Comparison of ENCODE assay signal across 20 cellular contexts in the genomic region with DNA sequence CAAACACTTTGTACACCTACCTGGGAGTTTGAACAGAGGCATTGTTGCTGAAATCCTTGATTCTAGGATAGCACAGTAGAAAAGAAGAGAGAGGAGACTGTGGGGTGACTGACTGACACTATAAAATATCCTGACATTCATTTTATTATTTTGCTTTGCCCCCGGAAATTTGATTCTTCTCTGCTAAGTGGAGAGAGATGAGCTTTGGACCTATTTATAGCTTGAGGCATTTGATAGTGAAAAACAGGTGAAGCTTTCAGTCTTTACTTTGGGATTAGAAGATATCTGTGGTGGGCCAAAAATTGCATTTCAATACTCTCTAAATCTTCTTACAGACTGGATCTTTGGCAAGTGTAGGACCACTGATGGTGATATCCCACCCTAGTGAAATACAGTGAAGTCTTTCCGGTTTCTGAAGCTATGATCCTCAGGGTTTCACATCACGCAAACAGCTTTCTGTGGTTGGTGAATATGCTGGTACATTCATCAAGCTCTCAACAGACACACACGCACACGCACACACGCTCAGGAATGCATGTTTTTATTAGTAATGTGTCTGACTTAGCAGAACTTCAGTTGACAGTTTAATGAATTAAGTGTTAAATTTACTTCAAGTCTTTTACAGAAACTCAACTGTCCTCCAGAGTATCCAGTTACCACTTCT. TPM values are rescaled to one million over a fixed set of nuclear protein-coding genes. Genes with fewer than 3 reads are reported as not detected.
DNase-seq lines count a peak whose midpoint lies in the region; ATAC-seq and TF ChIP-seq lines count a peak whose summit lies in the region.
"Had no signal": no experiment of that assay in that cellular context is flagged by ENCODE, and none has a peak within 500 bp of the region (broad histone marks: within the 10 kb centered on the region; RNA-seq: fewer than 3 reads in every experiment).

TSS of gene AMPD1 (minus strand) at position 117 of the 664 bp plus-strand sequence. CDS start at position 42, 75 bp downstream.

- intact Hi-C loops in left ventricle myocardium inferior (cut with micrococcal nuclease), result no loop called here

- no peaks in the 10 kb centered on the region for H3K36me3 ChIP-seq in SJCRH30
- peaks cover 0 to 11% (median 3%) of the 10 kb centered on the region in 3 donors for H3K36me3 ChIP-seq in skeletal muscle tissue (ENCODE audit: control insufficient read depth in 3 of 3, insufficient read depth in 3 of 3, low read length in 3 of 3)
- H3K36me3 ChIP-seq in left ventricle myocardium inferior, result no peaks in the 10 kb centered on the region
- H3K36me3 ChIP-seq: neutrophil had no signal

- H3K9me3 ChIP-seq in SJCRH30 (replicated peaks), result no peaks in the 10 kb centered on the region
- no peaks in the 10 kb centered on the region for H3K9me3 ChIP-seq in skeletal muscle tissue (ENCODE audit: control insufficient read depth in 3 of 3, low read length in 3 of 3)
- H3K9me3 ChIP-seq in left ventricle myocardium inferior (replicated peaks), result no peaks in the 10 kb centered on the region
- H3K9me3 ChIP-seq: neutrophil had no signal

- no peak within 1 kb of the TSS for H3K27ac ChIP-seq in SJCRH30
- H3K27ac ChIP-seq in skeletal muscle tissue (ENCODE audit: low read depth, low read length), result peak within 1 kb of the TSS; percentile 95
- no peak within 1 kb of the TSS for H3K27ac ChIP-seq in left ventricle myocardium inferior (replicated peaks)
- H3K27ac ChIP-seq: neutrophil, skin epidermis had no signal

- no peaks in the 10 kb centered on the region for H3K27me3 ChIP-seq in SJCRH30
- H3K27me3 ChIP-seq in skeletal muscle tissue (ENCODE audit: control insufficient read depth in 3 of 3, insufficient read depth in 3 of 3, low read length in 3 of 3), result no peaks in the 10 kb centered on the region
- no peaks in the 10 kb centered on the region for H3K27me3 ChIP-seq in left ventricle myocardium inferior (ENCODE audit: low read depth)

- H3K9ac ChIP-seq in skeletal muscle tissue (ENCODE audit: low read depth in 1 of 3, low read length in 3 of 3), result peak within 1 kb of the TSS; percentile 77 to 94 (median 86)

- H3K4me1 ChIP-seq in SJCRH30 (peaks cover 18% of the 10 kb centered on the region), skeletal muscle tissue (ENCODE audit: control insufficient read depth in 3 of 3, insufficient read depth in 3 of 3, low read length in 3 of 3) (peaks cover 1 to 14% (median 9%) of the 10 kb centered on the region in 3 donors), left ventricle myocardium inferior (no peaks in the 10 kb centered on the region)

- TF ChIP-seq CTCF in fibroblast of villous mesenchyme (IDR thresholded peaks at IDR 0.05; ENCODE audit: insufficient read depth, low read depth, low read length) (no peak), left ventricle myocardium inferior (IDR thresholded peaks at IDR 0.05; ENCODE audit: borderline replicate concordance) (no peak)

- ATAC-seq in HG03432 (IDR thresholded peaks at IDR 0.05; ENCODE audit: unreplicated experiment) (no peak), HG02623 (IDR thresholded peaks at IDR 0.05; ENCODE audit: unreplicated experiment) (no peak)
- ATAC-seq: effector memory CD8-positive, alpha-beta T cell; Right ventricle myocardium inferior; T-helper 17 cell had no signal

- DNase-seq in HCEC 1CT (peak; percentile 45), SJCRH30 (peak; percentile 10 to 51), fibroblast of villous mesenchyme (ENCODE audit: low read depth) (peak; percentile 19), left ventricle myocardium inferior (no peak)
- DNase-seq: activated CD4-positive, CD25-positive, alpha-beta regulatory T cell; cerebellar nuclear complex; effector memory CD8-positive, alpha-beta T cell; immature natural killer cell; NCI-H1092; NCI-H2171; stimulated activated CD4-positive, alpha-beta T cell treated with anti-CD3 and anti-CD28 coated beads, Interleukin-4, amount 100 ng/mL, for 4 hours; T-helper 17 cell had no signal

- H3K4me3 ChIP-seq in SJCRH30 (no peak within 1 kb of the TSS), fibroblast of villous mesenchyme (ENCODE audit: low read depth, low read length) (no peak within 1 kb of the TSS), skeletal muscle tissue (ENCODE audit: low read length in 3 of 3) (peak within 1 kb of the TSS; percentile 61 to 87 (median 67)), left ventricle myocardium inferior (no peak within 1 kb of the TSS)
- H3K4me3 ChIP-seq: skin epidermis had no signal

RNA-seq across cellular contexts. Expression of gene AMPD1, which starts in this region (rescaled TPM):
- not detected in 2 replicates for total RNA-seq in SJCRH30 (2014; rRNA removed; shearing (Covaris generic))
- total RNA-seq in fibroblast of villous mesenchyme (not detected in 2 replicates), skeletal muscle tissue (40.7 TPM), left ventricle myocardium inferior (not detected)
- total RNA-seq: activated CD8-positive, alpha-beta memory T cell treated with anti-CD3 and anti-CD28 coated beads for 36 hours; activated T-helper 2 cell treated with anti-CD3 and anti-CD28 coated beads, Interferon-gamma antibody, Interleukin-2, Interleukin-4, amounts not matched to agents 10 μg/mL and 5 μg/mL and 100 μg/mL, durations not matched to agents 14 hours and 24 hours and 36 hours; Right ventricle myocardium inferior; T-helper 17 cell had no signal

Comparison
In these comparisons a context has a peak if more than half of its experiments do, and no peak if none do; other contexts are left out.
1. RNA of gene AMPD1 (total RNA-seq): 40.7 TPM in skeletal muscle tissue (single experiment); not detected in left ventricle myocardium inferior (single experiment), not detected in SJCRH30 and not detected in fibroblast of villous mesenchyme; every median in the first group is over 10 times any median in the second.
2. Peak in DNase-seq in SJCRH30; RNA of the gene not detected or under 1 TPM.
3. Peak in DNase-seq in fibroblast of villous mesenchyme; RNA of the gene not detected or under 1 TPM.
4. H3K4me3 ChIP-seq: peak in skeletal muscle tissue (3 of 3); none in SJCRH30 (single experiment), fibroblast of villous mesenchyme (single experiment) and left ventricle myocardium inferior (single experiment).